ENCODE assay signal across 33 cellular contexts in genomic region chr1:152042030-152042429, GRCh38. TPM values are rescaled to one million over a fixed set of nuclear protein-coding genes. Genes with fewer than 3 reads are reported as not detected.
"Had no signal": no experiment of that assay in that cellular context is flagged by ENCODE, and none has a peak within 500 bp of the region (broad histone marks: within the 10 kb centered on the region; RNA-seq: fewer than 3 reads in every experiment).

No MANE protein-coding gene starts in this region.

- H3K4me3 Mint-ChIP-seq: dendritic cell treated with granulocyte-macrophage colony-stimulating factor and Interleukin-4, amounts not matched to agents 40 ng/mL and 50 ng/mL, for 4 days; effector memory CD8-positive, alpha-beta T cell; endodermal cell; mesothelial cell of epicardium; naive B cell had no signal

- H3K4me3 ChIP-seq: colonic mucosa, esophagus squamous epithelium, gastrocnemius medialis, heart right ventricle, left lung, lower lobe of right lung, mucosa of descending colon had no signal

- H3K9me3 ChIP-seq: colonic mucosa, esophagus squamous epithelium, gastrocnemius medialis, heart right ventricle, left lung, lower lobe of right lung, mucosa of descending colon had no signal

- H3K27me3 Mint-ChIP-seq: dendritic cell treated with granulocyte-macrophage colony-stimulating factor and Interleukin-4, amounts not matched to agents 40 ng/mL and 50 ng/mL, for 4 days; effector memory CD8-positive, alpha-beta T cell; naive B cell had no signal

- H3K9me3 Mint-ChIP-seq: dendritic cell treated with granulocyte-macrophage colony-stimulating factor and Interleukin-4, amounts not matched to agents 40 ng/mL and 50 ng/mL, for 4 days; effector memory CD8-positive, alpha-beta T cell; endodermal cell; mesothelial cell of epicardium; naive B cell had no signal

- H3K27me3 ChIP-seq: colonic mucosa, esophagus squamous epithelium, left lung had no signal

- DNase-seq: colonic mucosa; cortex of kidney; effector CD8-positive, alpha-beta T cell; effector memory CD8-positive, alpha-beta T cell; endodermal cell; erythroblast; esophagus squamous epithelium; foreskin fibroblast; foreskin melanocyte; gastrocnemius medialis; glutamatergic neuron; head of caudate nucleus; heart right ventricle; hippocampal formation; left cardiac atrium; left lung; left ventricle myocardium superior; lower lobe of right lung; mesenchymal stem cell; mucosa of descending colon; naive B cell had no signal

- H3K27ac ChIP-seq: colonic mucosa, epithelial cell of prostate, esophagus squamous epithelium, gastrocnemius medialis, heart right ventricle, left lung, lower lobe of right lung had no signal

- H3K36me3 ChIP-seq: colonic mucosa, esophagus squamous epithelium, gastrocnemius medialis, heart right ventricle, left lung, lower lobe of right lung had no signal

- H3K36me3 Mint-ChIP-seq: mesothelial cell of epicardium, naive B cell had no signal

- H3K27ac Mint-ChIP-seq: dendritic cell treated with granulocyte-macrophage colony-stimulating factor and Interleukin-4, amounts not matched to agents 40 ng/mL and 50 ng/mL, for 4 days; effector memory CD8-positive, alpha-beta T cell; endodermal cell; mesothelial cell of epicardium; naive B cell had no signal

- ATAC-seq: effector memory CD8-positive, alpha-beta T cell; esophagus mucosa; gastrocnemius medialis; heart right ventricle; left cardiac atrium; left lung; left ventricle myocardium superior; lower lobe of right lung; mucosa of descending colon had no signal

- FAIRE-seq: endometrium, islet of Langerhans, keratinocyte had no signal

RNA-seq across cellular contexts. Expression of gene TCHHL1, which starts 46.8 kb away (rescaled TPM):
- total RNA-seq: colonic mucosa, dermis microvascular lymphatic vessel endothelial cell, endodermal cell, esophagus mucosa, esophagus squamous epithelium, gastrocnemius medialis, glomerular endothelial cell, heart right ventricle, kidney epithelial cell, left cardiac atrium, left lung, left ventricle myocardium superior, lower lobe of right lung, lung microvascular endothelial cell, mesothelial cell of epicardium, mucosa of descending colon, myocyte had no signal
- polyA plus RNA-seq: heart right ventricle, keratinocyte had no signal
